ENCODE assay signal across 31 cellular contexts in genomic region chr6:109808837-109809236, GRCh38.
"Had no signal": no experiment of that assay in that cellular context is flagged by ENCODE, and none has a peak within 500 bp of the region (broad histone marks: within the 10 kb centered on the region; RNA-seq: fewer than 3 reads in every experiment).

No MANE protein-coding gene starts in this region.

- ATAC-seq: mucosa of descending colon; naive thymus-derived CD8-positive, alpha-beta T cell; pancreas; right cardiac atrium; sciatic nerve; upper lobe of right lung had no signal

- H3K27ac ChIP-seq: left ventricle myocardium inferior, pancreas, prostate gland, skin epidermis, suprapubic skin, thoracic aorta, tibial artery, upper lobe of right lung had no signal

- H3K9me3 Mint-ChIP-seq: immature natural killer cell; nephron; neural crest cell; stimulated activated naive CD8-positive, alpha-beta T cell treated with anti-CD3 and anti-CD28 coated beads, Interleukin-15, Interleukin-2, amounts not matched to agents 100 ng/mL and 50 ng/mL, for 24 hours had no signal

- H3K4me1 Mint-ChIP-seq: immature natural killer cell, nephron, neural crest cell had no signal

- H3K4me3 ChIP-seq: left ventricle myocardium inferior, lung, mucosa of descending colon, pancreas, prostate gland, skin epidermis, suprapubic skin, thoracic aorta, tibial artery, upper lobe of right lung had no signal

- H3K9me3 ChIP-seq: left ventricle myocardium inferior, mucosa of descending colon, pancreas, prostate gland, suprapubic skin, thoracic aorta, tibial artery, upper lobe of right lung had no signal

- DNase-seq: hypothalamus; immature natural killer cell; islet precursor cell; left ventricle myocardium inferior; mesendoderm; midbrain; mucosa of descending colon; naive thymus-derived CD8-positive, alpha-beta T cell; nucleus accumbens; pancreas; posterior cingulate gyrus; retina; right cardiac atrium; stimulated activated CD4-positive, alpha-beta T cell treated with anti-CD3 and anti-CD28 coated beads, Interleukin-12 subunit alpha, Interleukin-12 subunit beta, amount 100 ng/mL, for 4 hours; stimulated activated CD4-positive, alpha-beta T cell treated with anti-CD3 and anti-CD28 coated beads, Interleukin-15, amount 100 ng/mL, for 24 hours; stimulated activated CD4-positive, alpha-beta T cell treated with anti-CD3 and anti-CD28 coated beads, Interleukin-2, amount 100 ng/mL, for 24 hours; stimulated activated CD4-positive, alpha-beta T cell treated with anti-CD3 and anti-CD28 coated beads, Interleukin-4, amount 100 ng/mL, for 1 hour; stimulated activated naive CD4-positive, alpha-beta T cell; tibial artery; trophoblast cell; upper lobe of right lung had no signal

- FAIRE-seq: pancreas, urothelium cell line had no signal

- H3K27me3 Mint-ChIP-seq: naive thymus-derived CD8-positive, alpha-beta T cell; stimulated activated naive CD8-positive, alpha-beta T cell treated with anti-CD3 and anti-CD28 coated beads, Interleukin-15, Interleukin-2, amounts not matched to agents 100 ng/mL and 50 ng/mL, for 24 hours had no signal

- H3K27me3 ChIP-seq: pancreas, suprapubic skin, tibial artery, upper lobe of right lung had no signal

- H3K4me1 ChIP-seq: left ventricle myocardium inferior, pancreas, prostate gland, suprapubic skin, tibial artery, upper lobe of right lung had no signal

- H3K36me3 ChIP-seq: left ventricle myocardium inferior, pancreas, prostate gland, suprapubic skin, tibial artery had no signal

- H3K27ac Mint-ChIP-seq: immature natural killer cell; nephron; stimulated activated naive CD8-positive, alpha-beta T cell treated with anti-CD3 and anti-CD28 coated beads, Interleukin-15, Interleukin-2, amounts not matched to agents 100 ng/mL and 50 ng/mL, for 24 hours had no signal

- H3K4me3 Mint-ChIP-seq: immature natural killer cell; naive thymus-derived CD8-positive, alpha-beta T cell; nephron; neural crest cell; stimulated activated naive CD8-positive, alpha-beta T cell treated with anti-CD3 and anti-CD28 coated beads, Interleukin-15, Interleukin-2, amounts not matched to agents 100 ng/mL and 50 ng/mL, for 24 hours had no signal
